In the genomic region with DNA sequence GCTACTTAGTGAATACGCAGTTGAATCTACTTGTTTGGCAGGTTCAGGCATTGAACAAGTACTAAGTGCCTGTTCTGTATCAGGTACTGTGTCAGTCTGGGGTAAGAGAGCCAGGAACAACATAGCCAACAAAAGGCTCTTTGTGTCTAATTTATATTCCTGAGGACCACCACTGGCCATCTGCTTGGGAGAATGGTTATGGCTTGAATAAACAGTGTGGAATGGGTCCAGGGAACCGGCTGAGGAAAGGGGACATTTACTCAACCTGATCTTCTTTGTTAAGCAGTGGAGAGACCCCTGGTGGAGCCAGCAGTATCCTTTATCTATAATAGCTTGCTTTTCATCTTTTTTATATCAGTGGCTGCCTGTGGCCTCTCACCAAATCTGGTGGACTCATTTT, we compare ENCODE assay signal across 11 cellular contexts. TPM values are rescaled to one million over a fixed set of nuclear protein-coding genes. Genes with fewer than 3 reads are reported as not detected.
A peak's percentile ranks its signal among the peaks of the same experiment; 100 is the strongest.
DNase-seq lines count a peak whose midpoint lies in the region; ATAC-seq and TF ChIP-seq lines count a peak whose summit lies in the region.
"Had no signal": no experiment of that assay in that cellular context is flagged by ENCODE, and none has a peak within 500 bp of the region (broad histone marks: within the 10 kb centered on the region; RNA-seq: fewer than 3 reads in every experiment).

No MANE protein-coding gene starts in this region.

- no peaks in the 10 kb centered on the region for H3K9me3 Mint-ChIP-seq in MCF 10A (ENCODE audit: unreplicated experiment)

- H3K4me3 ChIP-seq in H7 (ENCODE audit: insufficient read depth, low read depth, low read length) (no peak overlapping the region), parathyroid adenoma (ENCODE audit: low read depth, low read length) (no peak overlapping the region)
- H3K4me3 ChIP-seq: SJSA1 had no signal

- H2AFZ ChIP-seq in parathyroid adenoma, result no peak overlapping the region

- peaks cover 3% of the 10 kb centered on the region for H3K4me1 ChIP-seq in parathyroid adenoma

- H3K79me2 ChIP-seq in parathyroid adenoma, result peaks cover 8% of the 10 kb centered on the region

- H3K36me3 ChIP-seq in H7 (replicated peaks; ENCODE audit: control insufficient read depth, insufficient read depth, low read length), result no peaks in the 10 kb centered on the region
- no peaks in the 10 kb centered on the region for H3K36me3 ChIP-seq in parathyroid adenoma (ENCODE audit: control insufficient read depth, insufficient read depth, low read length)
- H3K36me3 ChIP-seq: SJSA1 had no signal

- H3K27me3 ChIP-seq in H7 (ENCODE audit: control insufficient read depth, insufficient read depth, low read length) (no peaks in the 10 kb centered on the region), parathyroid adenoma (ENCODE audit: control insufficient read depth, insufficient read depth, low read length) (no peaks in the 10 kb centered on the region)
- H3K27me3 ChIP-seq: SJSA1 had no signal

- H3K36me3 Mint-ChIP-seq in MCF 10A (ENCODE audit: insufficient read depth, unreplicated experiment), result peaks cover 10% of the 10 kb centered on the region

- ATAC-seq in GM21360 (IDR thresholded peaks at IDR 0.05; ENCODE audit: unreplicated experiment), result no peak
- no peak for ATAC-seq in HG03565 (IDR thresholded peaks at IDR 0.05; ENCODE audit: unreplicated experiment)

- peaks cover 22% of the 10 kb centered on the region for H3K4me1 Mint-ChIP-seq in MCF 10A (ENCODE audit: insufficient read depth, unreplicated experiment)

- no peaks in the 10 kb centered on the region for H3K27me3 Mint-ChIP-seq in MCF 10A (ENCODE audit: insufficient read depth, unreplicated experiment)

- no TSS peak for BruUV-seq in MCF 10A (replicated peaks; lab: Mats Ljungman, UMichigan)

- TF ChIP-seq CTCF in MCF 10A (IDR thresholded peaks at IDR 0.05; ENCODE audit: unreplicated experiment) (no peak), parathyroid adenoma (IDR thresholded peaks at IDR 0.05) (no peak)

- H3K4me2 ChIP-seq in parathyroid adenoma (ENCODE audit: low read length), result no peak overlapping the region

- no peak overlapping the region for H3K4me3 Mint-ChIP-seq in MCF 10A (ENCODE audit: unreplicated experiment)

- no peak overlapping the region for H3K9ac ChIP-seq in parathyroid adenoma

- intact Hi-C loops in MCF 10A (cut with micrococcal nuclease), result no loop called here

- DNase-seq in H7, result peak; percentile 60
- DNase-seq in NCI-H2081 treated with DMSO at 0.1 percent for 48 hours (lab: John Stamatoyannopoulos, UW), result peak; percentile 78
- no peak for DNase-seq in MCF 10A (ENCODE audit: unreplicated experiment)
- no peak for DNase-seq in dedifferentiated amniotic fluid mesenchymal stem cell (ENCODE audit: extremely low spot score)
- DNase-seq: activated CD4-positive, alpha-beta T cell treated with anti-CD3 and anti-CD28 coated beads, Interleukin-2, amount 50 U/mL, for 4 hours; erythroblast; left cardiac atrium had no signal

- H3K27ac ChIP-seq in parathyroid adenoma, result peak overlapping the region; percentile 24
- H3K27ac ChIP-seq: SJSA1 had no signal

- POLR2A ChIA-PET in MCF 10A (lab: Yijun Ruan, JAX), result interaction anchor here (0.7 to 1.0 kb wide), 3 partner anchors 19 to 114 kb away, joined by 4 read pairs; no protein-coding TSS in a partner anchor

- H3K9me3 ChIP-seq in parathyroid adenoma (ENCODE audit: control insufficient read depth, low read length), result no peaks in the 10 kb centered on the region
- H3K9me3 ChIP-seq: SJSA1 had no signal

- peak overlapping the region; percentile 64 for H3K27ac Mint-ChIP-seq in MCF 10A (ENCODE audit: low read depth, unreplicated experiment)

- CTCF ChIA-PET in MCF 10A (lab: Yijun Ruan, JAX), result interaction anchor here (0.5 to 1.4 kb wide), 7 partner anchors 8 to 956 kb away, joined by 3 to 6 read pairs (median 3); no protein-coding TSS in a partner anchor

RNA-seq across cellular contexts. Expression of gene EXOSC2, which starts 38.6 kb away (rescaled TPM):
- total RNA-seq in H7 (2014; rRNA removed; shearing (Covaris generic)), result 53.1 and 61.9 TPM in 2 replicates
- 42.3 and 57.7 TPM in 2 replicates for total RNA-seq in MCF 10A (2022)

Comparison
In these comparisons a context has a peak if more than half of its experiments do, and no peak if none do; other contexts are left out.
1. DNase-seq: peak in H7 (single experiment) and NCI-H2081 treated with DMSO at 0.1 percent for 48 hours (single experiment); none in MCF 10A (single experiment) and dedifferentiated amniotic fluid mesenchymal stem cell (single experiment).